ENCODE assay signal across 1 cellular context in the genomic region with DNA sequence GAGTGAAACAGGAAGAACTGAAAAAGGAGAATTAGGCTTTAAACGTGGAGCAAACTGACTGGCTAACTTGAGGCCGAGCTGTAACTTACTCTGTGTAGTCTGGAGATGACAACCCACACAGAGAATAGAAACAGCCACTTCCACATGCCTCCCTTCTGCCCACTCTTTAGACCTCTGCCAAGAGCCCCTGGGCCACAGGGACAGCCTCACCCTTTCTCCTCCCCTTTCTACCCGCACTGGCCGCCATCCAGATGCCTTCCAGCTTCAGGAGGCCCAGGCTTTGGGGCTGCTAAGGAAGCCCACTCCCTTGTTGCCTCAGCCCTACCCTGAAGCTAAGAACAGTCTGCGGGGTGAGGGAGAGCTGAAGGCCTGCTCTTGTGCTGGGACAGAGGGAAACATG.
TF ChIP-seq lines count a peak whose summit lies in the region.

No MANE protein-coding gene starts in this region.

TF ChIP-seq in GM12878, 131 proteins besides CTCF, POLR2A, EP300 and RAD21:
- no peak for TF ChIP-seq KAT2A (conservative IDR thresholded peaks at IDR 0.05; ENCODE audit: control insufficient read depth, low read depth, low read length)
- TF ChIP-seq, protein P1, sequence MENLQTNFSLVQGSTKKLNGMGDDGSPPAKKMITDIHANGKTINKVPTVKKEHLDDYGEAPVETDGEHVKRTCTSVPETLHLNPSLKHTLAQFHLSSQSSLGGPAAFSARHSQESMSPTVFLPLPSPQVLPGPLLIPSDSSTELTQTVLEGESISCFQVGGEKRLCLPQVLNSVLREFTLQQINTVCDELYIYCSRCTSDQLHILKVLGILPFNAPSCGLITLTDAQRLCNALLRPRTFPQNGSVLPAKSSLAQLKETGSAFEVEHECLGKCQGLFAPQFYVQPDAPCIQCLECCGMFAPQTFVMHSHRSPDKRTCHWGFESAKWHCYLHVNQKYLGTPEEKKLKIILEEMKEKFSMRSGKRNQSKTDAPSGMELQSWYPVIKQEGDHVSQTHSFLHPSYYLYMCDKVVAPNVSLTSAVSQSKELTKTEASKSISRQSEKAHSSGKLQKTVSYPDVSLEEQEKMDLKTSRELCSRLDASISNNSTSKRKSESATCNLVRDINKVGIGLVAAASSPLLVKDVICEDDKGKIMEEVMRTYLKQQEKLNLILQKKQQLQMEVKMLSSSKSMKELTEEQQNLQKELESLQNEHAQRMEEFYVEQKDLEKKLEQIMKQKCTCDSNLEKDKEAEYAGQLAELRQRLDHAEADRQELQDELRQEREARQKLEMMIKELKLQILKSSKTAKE (IDR thresholded peaks at IDR 0.05; ENCODE audit: low read depth, poor library complexity, severe bottlenecking): no peak
- no peak for TF ChIP-seq JUND (IDR thresholded peaks at IDR 0.05; ENCODE audit: low read depth, low read length)
- TF ChIP-seq MEF2A (IDR thresholded peaks at IDR 0.05; ENCODE audit: insufficient read depth, low read depth, low read length): no peak
- no peak for TF ChIP-seq RELA (IDR thresholded peaks at IDR 0.05; ENCODE audit: borderline replicate concordance, partially characterized antibody)
- no peak for TF ChIP-seq MYB (IDR thresholded peaks at IDR 0.05; ENCODE audit: borderline replicate concordance, low read depth, low read length)
- TF ChIP-seq MTA3 (IDR thresholded peaks at IDR 0.05; ENCODE audit: borderline replicate concordance, low read length): no peak
- TF ChIP-seq SMARCA5 (IDR thresholded peaks at IDR 0.05): no peak
- TF ChIP-seq GABPA (IDR thresholded peaks at IDR 0.05; ENCODE audit: low read depth): no peak
